In the genomic region with DNA sequence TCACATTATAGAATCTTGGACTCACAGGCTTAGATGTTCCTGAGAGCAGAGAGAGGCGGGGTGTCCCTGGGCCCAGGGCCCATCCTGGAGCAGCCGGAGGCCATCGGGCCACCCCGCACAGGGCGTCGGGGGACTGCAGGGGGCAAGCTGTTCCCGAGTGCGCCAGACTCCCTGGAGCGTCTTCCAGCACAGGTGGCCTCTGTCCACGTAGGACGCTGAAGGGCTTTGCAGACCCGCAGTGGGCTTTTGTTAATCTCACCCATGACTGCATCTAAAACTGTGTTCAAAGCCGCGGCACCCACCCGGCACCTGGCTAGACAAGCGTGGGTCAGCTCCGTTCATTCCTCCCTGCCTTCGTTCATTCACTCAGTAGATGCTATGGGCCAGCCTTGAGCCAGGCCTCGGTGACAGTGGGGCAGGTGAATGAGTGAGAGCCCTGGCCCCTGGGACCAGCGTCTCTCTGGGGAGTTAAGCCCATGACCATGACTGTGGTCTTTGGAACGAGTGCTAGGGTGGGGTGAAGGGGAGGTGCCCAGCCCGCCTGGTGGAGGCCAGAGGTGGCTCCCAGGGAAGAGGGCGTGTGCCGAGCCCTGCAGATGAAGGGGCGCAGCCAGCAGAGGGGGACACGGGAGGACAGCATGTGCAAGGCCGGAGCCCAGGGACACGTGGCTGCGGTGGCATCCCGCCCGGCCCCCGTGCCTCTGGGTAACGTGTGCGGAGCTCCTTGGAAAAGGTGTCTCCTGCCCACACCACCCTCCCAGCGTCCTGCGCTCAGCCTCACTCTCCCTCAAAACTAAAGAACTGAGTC, we compare ENCODE assay signal across 17 cellular contexts.
DNase-seq lines count a peak whose midpoint lies in the region; ATAC-seq, FAIRE-seq and TF ChIP-seq lines count a peak whose summit lies in the region.
"Had no signal": no experiment of that assay in that cellular context is flagged by ENCODE, and none has a peak within 500 bp of the region (broad histone marks: within the 10 kb centered on the region; RNA-seq: fewer than 3 reads in every experiment).

No MANE protein-coding gene starts in this region.

- H3K79me1 ChIP-seq in H1 (ENCODE audit: low read depth, low read length), result no peaks in the 10 kb centered on the region

- H2AFZ ChIP-seq in H1 (ENCODE audit: low read length), result no peak overlapping the region

- no peak overlapping the region for H2BK5ac ChIP-seq in H1 (ENCODE audit: low read depth, low read length)

- DNase-seq in activated naive CD4-positive, alpha-beta T cell treated with anti-CD3 and anti-CD28 coated beads, Interleukin-2, amount 50 U/mL, for 16 hours, result peak; percentile 5
- no peak for DNase-seq in activated naive CD4-positive, alpha-beta T cell treated with anti-CD3 and anti-CD28 coated beads for 36 hours
- DNase-seq in H1 (ENCODE audit: low read depth in 1 of 2, low spot score in 2 of 2), result no peak
- DNase-seq in right lobe of liver, result peak in 2 of 3 donors; percentile 6 to 42
- DNase-seq in spleen, result peak; percentile 72
- no peak for DNase-seq in CD1c-positive myeloid dendritic cell (ENCODE audit: extremely low spot score)
- DNase-seq in activated CD4-positive, alpha-beta T cell treated with anti-CD3 and anti-CD28 coated beads, Interleukin-2, amount 50 U/mL, for 1 hour, result no peak
- no peak for DNase-seq in activated CD8-positive, alpha-beta T cell treated with anti-CD3 and anti-CD28 coated beads for 36 hours
- DNase-seq: C1 segment of cervical spinal cord, COR-L47, DMS153, EL, NCI-H1417 treated with DMSO at 0.1 percent for 48 hours, NCI-H2081, NCI-H524 treated with DMSO at 0.1 percent for 48 hours had no signal

- H3K9me3 Mint-ChIP-seq in activated naive CD4-positive, alpha-beta T cell treated with anti-CD3 and anti-CD28 coated beads for 36 hours, result no peaks in the 10 kb centered on the region
- no peaks in the 10 kb centered on the region for H3K9me3 Mint-ChIP-seq in activated CD8-positive, alpha-beta T cell treated with anti-CD3 and anti-CD28 coated beads for 36 hours
- H3K9me3 Mint-ChIP-seq: IgD-negative memory B cell had no signal

- H3K79me2 ChIP-seq in H1 (ENCODE audit: control insufficient read depth in 1 of 2, insufficient read depth in 2 of 2, low read length in 2 of 2), result no peaks in the 10 kb centered on the region

- H3K9me3 ChIP-seq in H1 (ENCODE audit: insufficient read depth in 2 of 2, low read depth in 1 of 2, low read length in 1 of 2), result no peaks in the 10 kb centered on the region
- H3K9me3 ChIP-seq in right lobe of liver, result no peaks in the 10 kb centered on the region
- no peaks in the 10 kb centered on the region for H3K9me3 ChIP-seq in spleen
- H3K9me3 ChIP-seq: HAP-1 had no signal

- no peak overlapping the region for H3K18ac ChIP-seq in H1 (ENCODE audit: extremely low read depth, low read length)

- no peak overlapping the region for H4K91ac ChIP-seq in H1 (replicated peaks; ENCODE audit: insufficient read length, low read length)

- H2BK12ac ChIP-seq in H1 (ENCODE audit: low read depth, low read length), result no peak overlapping the region

- H3K14ac ChIP-seq in H1 (ENCODE audit: insufficient read length), result no peak overlapping the region

- no peaks in the 10 kb centered on the region for H3K23me2 ChIP-seq in H1 (ENCODE audit: low read depth, low read length)

- no peaks in the 10 kb centered on the region for H3K27me3 Mint-ChIP-seq in activated naive CD4-positive, alpha-beta T cell treated with anti-CD3 and anti-CD28 coated beads for 36 hours (ENCODE audit: low read depth)
- no peaks in the 10 kb centered on the region for H3K27me3 Mint-ChIP-seq in activated CD8-positive, alpha-beta T cell treated with anti-CD3 and anti-CD28 coated beads for 36 hours
- H3K27me3 Mint-ChIP-seq: IgD-negative memory B cell had no signal

- no peak overlapping the region for H3K4me2 ChIP-seq in H1 (ENCODE audit: insufficient read depth in 1 of 2, low read depth in 2 of 2, low read length in 2 of 2)

- H2BK20ac ChIP-seq in H1 (ENCODE audit: low read length), result no peak overlapping the region

- CTCF ChIA-PET in activated naive CD4-positive, alpha-beta T cell treated with anti-CD3 and anti-CD28 coated beads for 36 hours (lab: Charles Lee), result no interaction called here
- CTCF ChIA-PET in H1 (lab: Charles Lee; ENCODE audit: partially characterized antibody), result interaction anchor here (0.5 to 1.3 kb wide), 4 partner anchors 13 to 691 kb away, joined by 3 read pairs; no protein-coding TSS in a partner anchor
- CTCF ChIA-PET in activated CD8-positive, alpha-beta T cell treated with anti-CD3 and anti-CD28 coated beads for 36 hours (lab: Charles Lee), result no interaction called here

- no peak overlapping the region for H3K4me3 Mint-ChIP-seq in activated naive CD4-positive, alpha-beta T cell treated with anti-CD3 and anti-CD28 coated beads for 36 hours
- H3K4me3 Mint-ChIP-seq in activated CD8-positive, alpha-beta T cell treated with anti-CD3 and anti-CD28 coated beads for 36 hours, result no peak overlapping the region
- H3K4me3 Mint-ChIP-seq: IgD-negative memory B cell had no signal

- H3K4ac ChIP-seq in H1 (replicated peaks; ENCODE audit: insufficient read length, low read depth, low read length), result no peak overlapping the region

- H3K4me3 ChIP-seq in H1 (ENCODE audit: extremely low read depth in 1 of 4, insufficient read depth in 2 of 4, low read depth in 3 of 4, low read length in 4 of 4) (no peak overlapping the region), right lobe of liver (no peak overlapping the region), spleen (no peak overlapping the region)
- H3K4me3 ChIP-seq: HAP-1 had no signal

- H3K36me3 ChIP-seq in H1 (ENCODE audit: control insufficient read depth in 2 of 4, insufficient read depth in 4 of 4, low read length in 3 of 4), result no peaks in the 10 kb centered on the region
- no peaks in the 10 kb centered on the region for H3K36me3 ChIP-seq in right lobe of liver
- no peaks in the 10 kb centered on the region for H3K36me3 ChIP-seq in spleen
- H3K36me3 ChIP-seq: HAP-1 had no signal

- no peaks in the 10 kb centered on the region for H3K4me1 Mint-ChIP-seq in activated naive CD4-positive, alpha-beta T cell treated with anti-CD3 and anti-CD28 coated beads for 36 hours (ENCODE audit: low read depth)
- H3K4me1 Mint-ChIP-seq in activated CD8-positive, alpha-beta T cell treated with anti-CD3 and anti-CD28 coated beads for 36 hours (ENCODE audit: low read depth), result no peaks in the 10 kb centered on the region
- H3K4me1 Mint-ChIP-seq: IgD-negative memory B cell had no signal

- H3K56ac ChIP-seq in H1 (replicated peaks; ENCODE audit: insufficient read length, low read depth, low read length), result no peak overlapping the region

- H3K27ac ChIP-seq in H1 (ENCODE audit: low read depth, low read length), result no peak overlapping the region
- no peak overlapping the region for H3K27ac ChIP-seq in right lobe of liver
- H3K27ac ChIP-seq in spleen, result no peak overlapping the region

- no peaks in the 10 kb centered on the region for H3K27me3 ChIP-seq in H1 (replicated peaks in 1 of 4; ENCODE audit: control insufficient read depth in 3 of 4, extremely low read depth in 1 of 4, insufficient read depth in 3 of 4, low read length in 3 of 4)
- no peaks in the 10 kb centered on the region for H3K27me3 ChIP-seq in right lobe of liver
- peaks cover 0 to 5% (median 0%) of the 10 kb centered on the region in 7 donors for H3K27me3 ChIP-seq in spleen (replicated peaks in 1 of 7)

- no peak overlapping the region for H3K27ac Mint-ChIP-seq in activated naive CD4-positive, alpha-beta T cell treated with anti-CD3 and anti-CD28 coated beads for 36 hours
- H3K27ac Mint-ChIP-seq in activated CD8-positive, alpha-beta T cell treated with anti-CD3 and anti-CD28 coated beads for 36 hours, result no peak overlapping the region

- H2AK5ac ChIP-seq in H1 (ENCODE audit: low read depth, low read length), result no peak overlapping the region

- peaks cover 0 to 7% (median 2%) of the 10 kb centered on the region in 4 experiments; a peak in 4 of 7 replicates for H3K4me1 ChIP-seq in H1 (replicated peaks in 1 of 4; ENCODE audit: control insufficient read depth in 3 of 4, insufficient read depth in 4 of 4, low read length in 3 of 4)
- no peaks in the 10 kb centered on the region for H3K4me1 ChIP-seq in right lobe of liver
- H3K4me1 ChIP-seq in spleen, result no peaks in the 10 kb centered on the region
- H3K4me1 ChIP-seq: HAP-1 had no signal

- peaks cover 0 to 3% of the 10 kb centered on the region in 2 experiments for H4K20me1 ChIP-seq in H1 (replicated peaks in 1 of 2; ENCODE audit: control insufficient read depth in 1 of 2, insufficient read depth in 2 of 2, low read length in 2 of 2)

- TF ChIP-seq POLR2A in H1 (IDR thresholded peaks at IDR 0.05; ENCODE audit: control extremely low read depth in 1 of 2, low read depth in 2 of 2, low read length in 2 of 2) (no peak), right lobe of liver (IDR thresholded peaks at IDR 0.05) (no peak), spleen (IDR thresholded peaks at IDR 0.05) (no peak)

- H2BK15ac ChIP-seq in H1 (ENCODE audit: low read length), result no peak overlapping the region

- no peak for TF ChIP-seq EP300 in H1 (IDR thresholded peaks at IDR 0.05; ENCODE audit: borderline replicate concordance in 1 of 2, low read depth in 2 of 2, low read length in 2 of 2)

- POLR2A ChIA-PET in H1 (lab: Charles Lee; ENCODE audit: partially characterized antibody), result no interaction called here
- POLR2A ChIA-PET in activated CD8-positive, alpha-beta T cell treated with anti-CD3 and anti-CD28 coated beads for 36 hours (lab: Charles Lee), result no interaction called here

- 84% methylated on average over 36 of the region's 36 CpGs; no CpG with 5 or more reads in 1 of the 2 experiments for WGBS in H1 (ENCODE audit: extremely low coverage in 1 of 2, insufficient coverage in 1 of 2, insufficient read length in 1 of 2, insufficient replicate concordance in 2 of 2, low coverage in 1 of 2, low lambda C conversion rate in 2 of 2, missing lambda C conversion rate in 1 of 2), 2 experiments
- 49% methylated on average over 6 of the region's 36 CpGs for WGBS in right lobe of liver (ENCODE audit: insufficient coverage, low coverage, low lambda C conversion rate, missing lambda C conversion rate)
- 78 to 88% (median 86%) methylated on average over 25 to 36 of the region's 36 CpGs for WGBS in spleen, 5 donors

- no peaks in the 10 kb centered on the region for H3K36me3 Mint-ChIP-seq in activated naive CD4-positive, alpha-beta T cell treated with anti-CD3 and anti-CD28 coated beads for 36 hours (ENCODE audit: low read depth)
- no peaks in the 10 kb centered on the region for H3K36me3 Mint-ChIP-seq in activated CD8-positive, alpha-beta T cell treated with anti-CD3 and anti-CD28 coated beads for 36 hours (ENCODE audit: low read depth)

- peak overlapping the region; percentile 48 for H4K8ac ChIP-seq in H1 (ENCODE audit: extremely low read depth, insufficient read depth, low read length)

- ATAC-seq in right lobe of liver, result no peak
- ATAC-seq in activated CD8-positive, alpha-beta T cell treated with anti-CD3 and anti-CD28 coated beads for 36 hours, result no peak

- no peak for TF ChIP-seq CTCF in H1 (IDR thresholded peaks at IDR 0.05; ENCODE audit: control extremely low read depth in 1 of 3, insufficient read depth in 1 of 3, low read depth in 1 of 3, low read length in 3 of 3)
- TF ChIP-seq CTCF in right lobe of liver (IDR thresholded peaks at IDR 0.05), result no peak
- TF ChIP-seq CTCF in spleen (IDR thresholded peaks at IDR 0.05 in 8 of 11, conservative IDR thresholded peaks at IDR 0.05 in 3 of 11), result no peak
- no peak for TF ChIP-seq CTCF in activated CD8-positive, alpha-beta T cell treated with anti-CD3 and anti-CD28 coated beads for 36 hours (IDR thresholded peaks at IDR 0.05)

- H2BK120ac ChIP-seq in H1 (replicated peaks; ENCODE audit: low read depth, low read length), result no peak overlapping the region

- intact Hi-C loops in activated naive CD4-positive, alpha-beta T cell treated with anti-CD3 and anti-CD28 coated beads for 36 hours (cut with micrococcal nuclease), result no loop called here
- intact Hi-C loops in right lobe of liver (cut with DNase I) (no loop called here), spleen (cut with DNase I; ENCODE audit: low total_unique reads) (no loop called here)
- intact Hi-C loops in activated CD8-positive, alpha-beta T cell treated with anti-CD3 and anti-CD28 coated beads for 36 hours (cut with micrococcal nuclease), result no loop called here

- no peak overlapping the region for H3K9ac ChIP-seq in H1 (replicated peaks in 1 of 4; ENCODE audit: extremely low read depth in 1 of 4, low read depth in 3 of 4, low read length in 3 of 4)

- H3K23ac ChIP-seq in H1 (ENCODE audit: insufficient read length), result no peak overlapping the region

- FAIRE-seq in H1 (lab: Jason Lieb, UNC), result no peak

- TF ChIP-seq RAD21 in H1 (IDR thresholded peaks at IDR 0.05 in 1 of 2, conservative IDR thresholded peaks at IDR 0.05 in 1 of 2; ENCODE audit: low read depth in 2 of 2, low read length in 2 of 2), result no peak

- no peak overlapping the region for H4K5ac ChIP-seq in H1 (ENCODE audit: insufficient read length, low read depth, low read length)

Comparison
In these comparisons a context has a peak if more than half of its experiments do, and no peak if none do; other contexts are left out.
1. DNase-seq: peak in activated naive CD4-positive, alpha-beta T cell treated with anti-CD3 and anti-CD28 coated beads, Interleukin-2, amount 50 U/mL, for 16 hours (single experiment), right lobe of liver (2 of 3) and spleen (single experiment); none in activated naive CD4-positive, alpha-beta T cell treated with anti-CD3 and anti-CD28 coated beads for 36 hours (single experiment), H1 (0 of 2), CD1c-positive myeloid dendritic cell (single experiment), activated CD4-positive, alpha-beta T cell treated with anti-CD3 and anti-CD28 coated beads, Interleukin-2, amount 50 U/mL, for 1 hour (single experiment) and activated CD8-positive, alpha-beta T cell treated with anti-CD3 and anti-CD28 coated beads for 36 hours (single experiment).